8 cellular contexts compared by ENCODE assay signal in the genomic region with DNA sequence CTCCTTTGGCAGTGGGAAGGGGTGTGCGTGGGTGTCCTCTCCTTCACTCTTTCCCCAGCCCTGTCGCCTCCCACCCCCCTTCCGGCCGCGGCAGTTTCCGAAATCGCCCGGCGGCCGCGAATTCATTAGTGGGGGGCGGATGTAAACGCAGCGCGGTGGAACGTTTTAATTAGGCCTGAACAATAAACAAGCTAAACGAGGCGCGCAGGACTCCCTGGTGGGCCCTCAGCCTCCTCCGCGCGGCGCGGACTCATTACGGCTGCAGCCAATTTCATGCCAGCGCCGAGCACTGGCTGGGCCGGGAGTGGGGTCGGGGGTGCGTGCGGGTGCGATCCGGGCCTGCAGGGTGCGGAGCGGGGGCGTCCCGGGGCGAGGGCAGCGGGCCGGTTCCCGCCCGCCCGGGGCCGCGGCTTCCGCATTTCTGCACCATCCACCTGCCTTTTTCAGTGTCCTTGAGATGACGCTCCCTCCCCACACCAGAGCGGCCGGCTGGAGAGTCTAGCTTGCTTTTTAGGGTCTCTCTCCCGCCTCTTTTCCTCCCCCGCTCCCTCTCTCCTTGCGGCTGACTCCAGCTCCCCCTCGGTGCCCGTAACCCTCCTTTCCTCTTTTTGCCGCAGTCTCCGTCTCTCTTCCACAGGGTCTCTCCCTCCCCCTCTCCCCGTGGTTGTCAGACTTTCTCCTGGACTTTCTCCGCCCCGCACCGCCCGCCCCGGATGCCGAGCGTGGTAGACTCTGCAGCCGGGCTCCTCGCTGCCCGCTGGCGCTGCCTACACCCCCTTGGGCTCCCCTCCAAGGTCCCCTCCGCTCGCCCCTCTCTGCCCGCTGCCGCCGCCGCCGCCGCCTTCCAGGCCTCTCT. TPM values are rescaled to one million over a fixed set of nuclear protein-coding genes. Genes with fewer than 3 reads are reported as not detected.
DNase-seq lines count a peak whose midpoint lies in the region; ATAC-seq and TF ChIP-seq lines count a peak whose summit lies in the region.

CISTR (minus strand) TSS at position 644 of the 856 bp plus-strand sequence.

- H3K4me1 ChIP-seq in esophagus squamous epithelium, result peaks cover 13 to 34% (median 13%) of the 10 kb centered on the region in 3 donors

- TF ChIP-seq POLR2A in esophagus squamous epithelium (IDR thresholded peaks at IDR 0.05), result no peak

- H3K27ac ChIP-seq in WERI-Rb-1, result peak within 1 kb of the TSS; percentile 57
- peak within 1 kb of the TSS in 1 of 4 donors; percentile 26 for H3K27ac ChIP-seq in esophagus squamous epithelium

- no peaks in the 10 kb centered on the region for H3K9me3 ChIP-seq in WERI-Rb-1 (ENCODE audit: severe bottlenecking)
- no peaks in the 10 kb centered on the region for H3K9me3 ChIP-seq in esophagus squamous epithelium

- intact Hi-C loops in esophagus squamous epithelium (cut with DNase I), result no loop called here

- TF ChIP-seq CTCF in WERI-Rb-1 (IDR thresholded peaks at IDR 0.05; ENCODE audit: low read depth, low read length) (no peak), esophagus squamous epithelium (IDR thresholded peaks at IDR 0.05) (no peak), omental fat pad (IDR thresholded peaks at IDR 0.05) (no peak)

- ATAC-seq in HG02759 (IDR thresholded peaks at IDR 0.05; ENCODE audit: unreplicated experiment), result peak; percentile 34
- peak; percentile 49 for ATAC-seq in omental fat pad (ENCODE audit: low FRiP score)

- H3K4me3 ChIP-seq in GM08714 (ENCODE audit: low read length) (peak within 1 kb of the TSS; percentile 40; the same call in 1 of the 2 replicates), WERI-Rb-1 (ENCODE audit: low read depth, low read length) (peak within 1 kb of the TSS; percentile 38), esophagus squamous epithelium (peak within 1 kb of the TSS; percentile 32 to 75 (median 51))

- no peaks in the 10 kb centered on the region for H3K36me3 ChIP-seq in WERI-Rb-1
- no peaks in the 10 kb centered on the region for H3K36me3 ChIP-seq in esophagus squamous epithelium

- 3 to 7% methylated on average over 30 to 44 of the region's 76 CpGs for WGBS in esophagus squamous epithelium, 2 donors

- H3K27me3 ChIP-seq in WERI-Rb-1 (ENCODE audit: insufficient read depth, low read depth, severe bottlenecking), result no peaks in the 10 kb centered on the region
- H3K27me3 ChIP-seq in esophagus squamous epithelium, result peaks cover 0 to 98% (median 7%) of the 10 kb centered on the region in 4 donors

- DNase-seq in WERI-Rb-1, result no peak
- no peak for DNase-seq in esophagus squamous epithelium (lab: John Stamatoyannopoulos, UW)
- no peak for DNase-seq in omental fat pad (ENCODE audit: low spot score)
- DNase-seq in GF-D8 (lab: John Stamatoyannopoulos, UW), result no peak
- no peak for DNase-seq in NCI-H345 treated with DMSO at 0.1 percent for 48 hours (lab: John Stamatoyannopoulos, UW; ENCODE audit: unreplicated experiment)
- DNase-seq in dermis blood vessel endothelial cell, result no peak

RNA-seq across cellular contexts. Expression of gene CISTR, which starts in this region (rescaled TPM):
- total RNA-seq in esophagus squamous epithelium, result not detected
- total RNA-seq in omental fat pad, result not detected
- total RNA-seq in dermis blood vessel endothelial cell, result not detected in 2 replicates

Comparison
In these comparisons a context has a peak if more than half of its experiments do, and no peak if none do; other contexts are left out.
1. Peak in ATAC-seq in omental fat pad; RNA of the gene not detected or under 1 TPM.